ENCODE assay signal across 15 cellular contexts in the genomic region with DNA sequence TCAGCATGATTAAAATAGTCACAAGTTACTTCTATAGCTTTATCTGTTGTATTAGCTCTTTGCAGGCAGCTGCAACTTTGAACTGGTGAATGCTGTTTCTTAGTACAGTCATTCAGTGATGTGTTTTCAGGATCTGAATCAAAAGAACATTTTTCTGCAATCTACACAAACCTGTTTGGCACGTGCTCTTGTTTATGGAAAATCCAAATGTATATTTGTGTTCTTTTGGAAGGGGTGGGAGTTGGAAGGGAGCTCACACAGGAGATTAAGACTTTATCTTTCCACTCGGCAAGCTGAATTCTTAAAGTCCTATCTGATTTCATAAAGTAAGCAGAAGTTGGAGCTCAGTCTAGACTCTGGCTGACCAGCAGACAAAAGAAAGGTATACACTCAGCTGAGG.
A peak's percentile ranks its signal among the peaks of the same experiment; 100 is the strongest.
DNase-seq lines count a peak whose midpoint lies in the region; TF ChIP-seq lines count a peak whose summit lies in the region.
"Had no signal": no experiment of that assay in that cellular context is flagged by ENCODE, and none has a peak within 500 bp of the region (broad histone marks: within the 10 kb centered on the region; RNA-seq: fewer than 3 reads in every experiment).

No MANE protein-coding gene starts in this region.

- H3K9me3 Mint-ChIP-seq in mesothelial cell of epicardium (no peaks in the 10 kb centered on the region), neural progenitor cell (no peaks in the 10 kb centered on the region)
- H3K9me3 Mint-ChIP-seq: CD8-positive, alpha-beta memory T cell; HFFc6 had no signal

- TF ChIP-seq CTCF in mesothelial cell of epicardium (IDR thresholded peaks at IDR 0.05; ENCODE audit: unreplicated experiment) (no peak), neural progenitor cell (IDR thresholded peaks at IDR 0.05) (no peak), PC-9 (conservative IDR thresholded peaks at IDR 0.05) (no peak)

- H2AFZ ChIP-seq in Karpas-422 (ENCODE audit: low read length) (0 out of 2 replicates have a peak overlapping the region, but pooled peaks have one; percentile 39), neural progenitor cell (replicated peaks) (no peak overlapping the region), PC-9 (no peak overlapping the region)

- no peaks in the 10 kb centered on the region for H3K9me3 ChIP-seq in Karpas-422 (ENCODE audit: low read length)
- H3K9me3 ChIP-seq in neural progenitor cell (ENCODE audit: low read depth) = no peaks in the 10 kb centered on the region
- H3K9me3 ChIP-seq in PC-9 (ENCODE audit: insufficient read depth, low read depth) = no peaks in the 10 kb centered on the region
- H3K9me3 ChIP-seq: BLaER1, Caco-2, HAP-1 had no signal

- CTCF ChIA-PET in PC-9 (lab: Charles Lee) = no interaction called here

- intact Hi-C loops in PC-9 (cut with micrococcal nuclease; ENCODE audit: unreplicated experiment) = no loop called here

- peaks cover 72% of the 10 kb centered on the region for H3K4me1 Mint-ChIP-seq in mesothelial cell of epicardium
- H3K4me1 Mint-ChIP-seq in neural progenitor cell = peaks cover 35% of the 10 kb centered on the region
- H3K4me1 Mint-ChIP-seq: CD8-positive, alpha-beta memory T cell had no signal

- DNase-seq in Karpas-422 (no peak), astrocyte of the hippocampus (ENCODE audit: low read depth, low spot score) (peak; percentile 21), mesothelial cell of epicardium (ENCODE audit: low spot score in 2 of 2, unreplicated experiment in 2 of 2) (no peak), G401 (ENCODE audit: low spot score) (no peak), neural progenitor cell (ENCODE audit: low spot score) (no peak), NCI-H1048 (lab: John Stamatoyannopoulos, UW) (no peak), PC-9 (no peak)
- DNase-seq: AML-193; CD8-positive, alpha-beta memory T cell; DMS 273 treated with DMSO at 0.1 percent for 48 hours; HFFc6; KBM-7 had no signal

- H3K36me3 ChIP-seq in Karpas-422 (ENCODE audit: insufficient read depth, low read length) = no peaks in the 10 kb centered on the region
- H3K36me3 ChIP-seq in neural progenitor cell = no peaks in the 10 kb centered on the region
- no peaks in the 10 kb centered on the region for H3K36me3 ChIP-seq in PC-9 (ENCODE audit: low read depth)
- H3K36me3 ChIP-seq: BLaER1, HAP-1 had no signal

- peaks cover 31% of the 10 kb centered on the region for H3K4me1 ChIP-seq in Karpas-422 (ENCODE audit: low read length)
- no peaks in the 10 kb centered on the region for H3K4me1 ChIP-seq in neural progenitor cell
- peaks cover 7% of the 10 kb centered on the region for H3K4me1 ChIP-seq in PC-9 (replicated peaks; ENCODE audit: insufficient read depth)
- H3K4me1 ChIP-seq: HAP-1 had no signal

- H4K20me1 ChIP-seq in Karpas-422 (ENCODE audit: insufficient read depth, low read depth, low read length) (no peaks in the 10 kb centered on the region), neural progenitor cell (ENCODE audit: low read depth) (no peaks in the 10 kb centered on the region), PC-9 (ENCODE audit: insufficient read depth) (no peaks in the 10 kb centered on the region)
- H4K20me1 ChIP-seq: BLaER1 had no signal

- H3K9ac ChIP-seq in Karpas-422 (ENCODE audit: low read length) (no peak overlapping the region), neural progenitor cell (no peak overlapping the region)
- H3K9ac ChIP-seq: BLaER1 had no signal

- BruUV-seq in PC-9 (replicated peaks; lab: Mats Ljungman, UMichigan) = no TSS peak

- no peaks in the 10 kb centered on the region for H3F3A ChIP-seq in neural progenitor cell (ENCODE audit: low read depth)
- peaks cover 4% of the 10 kb centered on the region for H3F3A ChIP-seq in PC-9 (ENCODE audit: insufficient read depth, low read depth)

- H3K27ac Mint-ChIP-seq in mesothelial cell of epicardium = peak overlapping the region; percentile 19
- no peak overlapping the region for H3K27ac Mint-ChIP-seq in neural progenitor cell
- H3K27ac Mint-ChIP-seq: CD8-positive, alpha-beta memory T cell; HFFc6 had no signal

- H3K27me3 ChIP-seq in Karpas-422 (ENCODE audit: low read length) (no peaks in the 10 kb centered on the region), neural progenitor cell (no peaks in the 10 kb centered on the region), PC-9 (ENCODE audit: insufficient read depth, low read depth) (no peaks in the 10 kb centered on the region)
- H3K27me3 ChIP-seq: BLaER1 had no signal

- H3K36me3 Mint-ChIP-seq in mesothelial cell of epicardium = no peaks in the 10 kb centered on the region
- H3K36me3 Mint-ChIP-seq in neural progenitor cell = no peaks in the 10 kb centered on the region
- H3K36me3 Mint-ChIP-seq: CD8-positive, alpha-beta memory T cell had no signal

- H3K79me2 ChIP-seq in Karpas-422 (ENCODE audit: low read length) (no peaks in the 10 kb centered on the region), neural progenitor cell (ENCODE audit: low read depth) (no peaks in the 10 kb centered on the region), PC-9 (ENCODE audit: low read depth) (no peaks in the 10 kb centered on the region)

- POLR2A ChIA-PET in PC-9 (lab: Charles Lee; ENCODE audit: unreplicated experiment) = no interaction called here

- H3K4me3 Mint-ChIP-seq in mesothelial cell of epicardium = no peak overlapping the region
- no peak overlapping the region for H3K4me3 Mint-ChIP-seq in neural progenitor cell
- H3K4me3 Mint-ChIP-seq: CD8-positive, alpha-beta memory T cell; HFFc6 had no signal

- in situ Hi-C loops in G401 (cut with HindIII; ENCODE audit: low sequenced_read_pairs) = loop anchor here (25.0 kb wide), 1 partner anchor 127 kb away; no protein-coding TSS in a partner anchor

- H3K4me3 ChIP-seq in Karpas-422 (ENCODE audit: low read length) (no peak overlapping the region), neural progenitor cell (no peak overlapping the region), PC-9 (no peak overlapping the region)
- H3K4me3 ChIP-seq: BLaER1, HAP-1 had no signal

- H3K9me2 ChIP-seq in Karpas-422 (replicated peaks; ENCODE audit: insufficient read depth, low read length) (no peaks in the 10 kb centered on the region), PC-9 (ENCODE audit: insufficient read depth) (no peaks in the 10 kb centered on the region)

- H3K4me2 ChIP-seq in Karpas-422 (ENCODE audit: low read depth, low read length, poor library complexity, severe bottlenecking) (no peak overlapping the region), neural progenitor cell (no peak overlapping the region), PC-9 (no peak overlapping the region)
- H3K4me2 ChIP-seq: BLaER1 had no signal

- H3K27ac ChIP-seq in Karpas-422 (ENCODE audit: low read length) (no peak overlapping the region), neural progenitor cell (no peak overlapping the region), PC-9 (no peak overlapping the region)
- H3K27ac ChIP-seq: BLaER1 had no signal

- H3K27me3 Mint-ChIP-seq in mesothelial cell of epicardium (ENCODE audit: low read depth) (no peaks in the 10 kb centered on the region), neural progenitor cell (ENCODE audit: insufficient read depth, low read depth) (no peaks in the 10 kb centered on the region)
- H3K27me3 Mint-ChIP-seq: CD8-positive, alpha-beta memory T cell had no signal
